In the genomic region with DNA sequence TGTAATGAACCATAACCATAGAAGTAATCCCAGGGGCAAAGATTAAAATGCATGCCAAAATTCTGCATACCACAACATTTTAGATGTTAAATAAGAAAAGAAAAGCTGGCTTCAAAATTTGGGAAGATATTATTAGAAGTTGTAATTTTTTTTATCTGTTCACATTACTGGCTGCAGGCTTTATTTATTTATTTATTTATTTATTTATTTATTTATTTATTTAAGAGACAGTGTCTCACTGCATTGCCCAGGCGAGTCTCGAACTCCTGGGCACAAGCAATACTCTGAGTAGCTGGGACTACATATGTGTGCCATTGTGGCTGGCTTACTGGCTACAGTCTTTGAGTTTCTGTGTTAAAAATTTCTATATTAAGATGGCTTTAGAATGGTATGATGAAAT, we compare ENCODE assay signal across 24 cellular contexts.
"Had no signal": no experiment of that assay in that cellular context is flagged by ENCODE, and none has a peak within 500 bp of the region (broad histone marks: within the 10 kb centered on the region; RNA-seq: fewer than 3 reads in every experiment).

No MANE protein-coding gene starts in this region.

- H3K36me3 ChIP-seq: left ventricle myocardium inferior, ovary, right atrium auricular region, right lobe of liver, tibial nerve, vagina had no signal

- H3K27me3 Mint-ChIP-seq: progenitor cell of endocrine pancreas, type B pancreatic cell had no signal

- H3K4me3 ChIP-seq: left ventricle myocardium inferior, lung, mucosa of descending colon, ovary, right atrium auricular region, right lobe of liver, smooth muscle cell, tibial nerve, vagina had no signal

- H3K36me3 Mint-ChIP-seq: memory B cell; naive thymus-derived CD4-positive, alpha-beta T cell; natural killer cell treated with Interleukin-12 subunit alpha and Interleukin-12 subunit beta and Interleukin-15 and Interleukin-18, amount 100 ng/mL, for 72 hours; stimulated activated memory B cell treated with anti-CD40 and anti-IgM and Interleukin-4, amounts not matched to agents 10 μg/mL and 1 μg/mL and 100 μg/mL, for 72 hours; type B pancreatic cell had no signal

- H3K27ac ChIP-seq: left ventricle myocardium inferior, ovary, right atrium auricular region, right lobe of liver, vagina had no signal

- H3K4me2 ChIP-seq: smooth muscle cell had no signal

- H3K9me3 Mint-ChIP-seq: memory B cell; naive thymus-derived CD4-positive, alpha-beta T cell; stimulated activated memory B cell treated with anti-CD40 and anti-IgM and Interleukin-4, amounts not matched to agents 10 μg/mL and 1 μg/mL and 100 μg/mL, for 72 hours; stimulated activated naive CD8-positive, alpha-beta T cell treated with anti-CD3 and anti-CD28 coated beads, Interleukin-15, amount 100 ng/mL, for 72 hours; type B pancreatic cell had no signal

- H3K27ac Mint-ChIP-seq: memory B cell; naive thymus-derived CD4-positive, alpha-beta T cell; natural killer cell treated with Interleukin-12 subunit alpha and Interleukin-12 subunit beta and Interleukin-15 and Interleukin-18, amount 100 ng/mL, for 72 hours; progenitor cell of endocrine pancreas; stimulated activated memory B cell treated with anti-CD40 and anti-IgM and Interleukin-4, amounts not matched to agents 10 μg/mL and 1 μg/mL and 100 μg/mL, for 72 hours; stimulated activated naive CD8-positive, alpha-beta T cell treated with anti-CD3 and anti-CD28 coated beads, Interleukin-15, amount 100 ng/mL, for 72 hours; type B pancreatic cell had no signal

- H3K4me1 Mint-ChIP-seq: memory B cell; naive thymus-derived CD4-positive, alpha-beta T cell; stimulated activated memory B cell treated with anti-CD40 and anti-IgM and Interleukin-4, amounts not matched to agents 10 μg/mL and 1 μg/mL and 100 μg/mL, for 72 hours; stimulated activated naive CD8-positive, alpha-beta T cell treated with anti-CD3 and anti-CD28 coated beads, Interleukin-15, amount 100 ng/mL, for 72 hours had no signal

- H3K4me1 ChIP-seq: right atrium auricular region, right lobe of liver had no signal

- DNase-seq: islet precursor cell; left ventricle myocardium inferior; midbrain; mucosa of descending colon; naive thymus-derived CD4-positive, alpha-beta T cell; ovary; right lobe of liver; stimulated activated CD4-positive, alpha-beta T cell treated with anti-CD3 and anti-CD28 coated beads, Interleukin-1b, Interleukin-23, amount 100 ng/mL, for 48 hours; stimulated activated CD4-positive, alpha-beta T cell treated with anti-CD3 and anti-CD28 coated beads, Interleukin-2, amount 100 ng/mL, for 48 hours; stimulated activated CD4-positive, alpha-beta T cell treated with anti-CD3 and anti-CD28 coated beads, Interleukin-4, amount 100 ng/mL, for 4 hours; stimulated activated CD8-positive, alpha-beta memory T cell treated with anti-CD3 and anti-CD28 coated beads, Interleukin-4, amount 100 ng/mL, for 48 hours; stimulated activated naive CD4-positive, alpha-beta T cell treated with Interleukin-2 at 50 U/mL for 16 hours; stimulated activated naive CD8-positive, alpha-beta T cell treated with anti-CD3 and anti-CD28 coated beads, Interleukin-15, amount 100 ng/mL, for 72 hours; substantia nigra had no signal

- H3K9me3 ChIP-seq: left ventricle myocardium inferior, mucosa of descending colon, ovary, right atrium auricular region, right lobe of liver, tibial nerve, vagina had no signal

- H3K4me3 Mint-ChIP-seq: memory B cell; naive thymus-derived CD4-positive, alpha-beta T cell; natural killer cell treated with Interleukin-12 subunit alpha and Interleukin-12 subunit beta and Interleukin-15 and Interleukin-18, amount 100 ng/mL, for 72 hours; stimulated activated memory B cell treated with anti-CD40 and anti-IgM and Interleukin-4, amounts not matched to agents 10 μg/mL and 1 μg/mL and 100 μg/mL, for 72 hours; stimulated activated naive CD8-positive, alpha-beta T cell treated with anti-CD3 and anti-CD28 coated beads, Interleukin-15, amount 100 ng/mL, for 72 hours; type B pancreatic cell had no signal

- H3K27me3 ChIP-seq: ovary, right atrium auricular region, right lobe of liver, tibial nerve, vagina had no signal

- ATAC-seq: mucosa of descending colon; naive thymus-derived CD4-positive, alpha-beta T cell; natural killer cell treated with Interleukin-12 subunit alpha and Interleukin-12 subunit beta and Interleukin-15 and Interleukin-18, amount 100 ng/mL, for 72 hours; right lobe of liver; stimulated activated memory B cell treated with anti-CD40 and anti-IgM and Interleukin-4, amounts not matched to agents 10 μg/mL and 1 μg/mL and 100 μg/mL, for 72 hours; stimulated activated naive CD8-positive, alpha-beta T cell treated with anti-CD3 and anti-CD28 coated beads, Interleukin-15, amount 100 ng/mL, for 72 hours had no signal
